Comparison of ENCODE assay signal across 8 cellular contexts in genomic region chr3:128969993-128970740, GRCh38. TPM values are rescaled to one million over a fixed set of nuclear protein-coding genes. Genes with fewer than 3 reads are reported as not detected.
DNase-seq lines count a peak whose midpoint lies in the region; ATAC-seq, FAIRE-seq and TF ChIP-seq lines count a peak whose summit lies in the region.

No MANE protein-coding gene starts in this region.

- peak; percentile 30 to 77 (median 63) for DNase-seq in CD8-positive, alpha-beta T cell
- peak in 40 of 76 experiments; percentile 3 to 55 (median 15) for DNase-seq in HUDEP-2 (lab: John Stamatoyannopoulos, UW; ENCODE audit: unreplicated experiment in 76 of 76)
- peak; percentile 33 for DNase-seq in RCC 7860 (ENCODE audit: low spot score)
- peak; percentile 32 for DNase-seq in activated T-helper 1 cell treated with Interleukin-2 at 50 U/mL for 16 hours (ENCODE audit: low read depth)
- peak in 1 of 2 donors; percentile 68 for DNase-seq in foreskin fibroblast
- DNase-seq in progenitor cell of endocrine pancreas (ENCODE audit: low spot score, unreplicated experiment): peak; percentile 42

- H3K36me3 ChIP-seq in CD8-positive, alpha-beta T cell (ENCODE audit: insufficient read depth, low read length): no peaks in the 10 kb centered on the region

- no peaks in the 10 kb centered on the region for H3K27me3 Mint-ChIP-seq in CD8-positive, alpha-beta T cell (ENCODE audit: low read depth)
- no peaks in the 10 kb centered on the region for H3K27me3 Mint-ChIP-seq in progenitor cell of endocrine pancreas

- no peaks in the 10 kb centered on the region for H3K27me3 ChIP-seq in CD8-positive, alpha-beta T cell (ENCODE audit: insufficient read depth, low read length)

- no peak overlapping the region for H3K4me3 ChIP-seq in CD8-positive, alpha-beta T cell (ENCODE audit: low read depth, low read length)
- no peak overlapping the region for H3K4me3 ChIP-seq in foreskin fibroblast (ENCODE audit: low read depth in 1 of 2, low read length in 2 of 2)

- H3K9me3 Mint-ChIP-seq in CD8-positive, alpha-beta T cell: no peaks in the 10 kb centered on the region
- no peaks in the 10 kb centered on the region for H3K9me3 Mint-ChIP-seq in progenitor cell of endocrine pancreas (ENCODE audit: low read depth)

- ATAC-seq in CD8-positive, alpha-beta T cell: peak; percentile 89
- ATAC-seq in GM19463 (IDR thresholded peaks at IDR 0.05; ENCODE audit: unreplicated experiment) (no peak), GM18517 (IDR thresholded peaks at IDR 0.05; ENCODE audit: unreplicated experiment) (no peak)

- H3K36me3 Mint-ChIP-seq in CD8-positive, alpha-beta T cell: no peaks in the 10 kb centered on the region
- H3K36me3 Mint-ChIP-seq in progenitor cell of endocrine pancreas (ENCODE audit: insufficient read depth): no peaks in the 10 kb centered on the region

- H3K9me3 ChIP-seq in CD8-positive, alpha-beta T cell (ENCODE audit: low read length): no peaks in the 10 kb centered on the region

- CTCF ChIA-PET in CD8-positive, alpha-beta T cell (lab: Charles Lee): interaction anchor here (0.5 to 8.0 kb wide), 85 partner anchors 12 to 606 kb away, joined by 3 to 203 read pairs (median 5); partner anchors contain the start of genes ACAD9, CFAP92, COPG1 and EFCC1

- no peak overlapping the region for H3K27ac Mint-ChIP-seq in CD8-positive, alpha-beta T cell
- no peak overlapping the region for H3K27ac Mint-ChIP-seq in progenitor cell of endocrine pancreas

- intact Hi-C loops in CD8-positive, alpha-beta T cell (cut with DNase I, micrococcal nuclease): loop anchor here (1.0 to 10.0 kb wide), 9 partner anchors 46 to 275 kb away; partner anchors contain the start of gene ISY1 (in 1 of the 2)

- FAIRE-seq in RCC 7860 (lab: Jason Lieb, UNC): no peak

- POLR2A ChIA-PET in CD8-positive, alpha-beta T cell (lab: Charles Lee): interaction anchor here (0.6 to 2.9 kb wide), 14 partner anchors 22 to 279 kb away, joined by 3 to 17 read pairs (median 3); no protein-coding TSS in a partner anchor

- peak; percentile 96 for TF ChIP-seq CTCF in CD8-positive, alpha-beta T cell (IDR thresholded peaks at IDR 0.05)
- TF ChIP-seq CTCF in foreskin fibroblast (IDR thresholded peaks at IDR 0.05; ENCODE audit: low read depth, low read length) (peak; percentile 90), progenitor cell of endocrine pancreas (IDR thresholded peaks at IDR 0.05; ENCODE audit: unreplicated experiment) (peak; percentile 96)

- peaks cover 6% of the 10 kb centered on the region for H3K4me1 ChIP-seq in CD8-positive, alpha-beta T cell (ENCODE audit: insufficient read depth, low read length)

- no peak overlapping the region for H3K4me3 Mint-ChIP-seq in CD8-positive, alpha-beta T cell
- H3K4me3 Mint-ChIP-seq in progenitor cell of endocrine pancreas (ENCODE audit: low read depth): no peak overlapping the region

- H3K27ac ChIP-seq in CD8-positive, alpha-beta T cell (ENCODE audit: low read depth, low read length): no peak overlapping the region

- peaks cover 7% of the 10 kb centered on the region for H3K4me1 Mint-ChIP-seq in CD8-positive, alpha-beta T cell (ENCODE audit: low read depth)
- H3K4me1 Mint-ChIP-seq in progenitor cell of endocrine pancreas (ENCODE audit: low read depth): no peaks in the 10 kb centered on the region

RNA-seq across cellular contexts. Expression of gene CFAP92, which starts 23.7 kb away (rescaled TPM):
- total RNA-seq in CD8-positive, alpha-beta T cell: under 1 TPM; 0.60 to 0.75 TPM
- total RNA-seq in progenitor cell of endocrine pancreas: 2.4 and 2.7 TPM in 2 replicates

RNA-seq across cellular contexts. Expression of gene EFCC1, which starts 30.9 kb away (rescaled TPM):
- total RNA-seq in CD8-positive, alpha-beta T cell: under 1 TPM; 0.17 to 0.24 TPM
- 0.60 TPM in 2 replicates for total RNA-seq in progenitor cell of endocrine pancreas
